ENCODE assay signal across 9 cellular contexts in the genomic region with DNA sequence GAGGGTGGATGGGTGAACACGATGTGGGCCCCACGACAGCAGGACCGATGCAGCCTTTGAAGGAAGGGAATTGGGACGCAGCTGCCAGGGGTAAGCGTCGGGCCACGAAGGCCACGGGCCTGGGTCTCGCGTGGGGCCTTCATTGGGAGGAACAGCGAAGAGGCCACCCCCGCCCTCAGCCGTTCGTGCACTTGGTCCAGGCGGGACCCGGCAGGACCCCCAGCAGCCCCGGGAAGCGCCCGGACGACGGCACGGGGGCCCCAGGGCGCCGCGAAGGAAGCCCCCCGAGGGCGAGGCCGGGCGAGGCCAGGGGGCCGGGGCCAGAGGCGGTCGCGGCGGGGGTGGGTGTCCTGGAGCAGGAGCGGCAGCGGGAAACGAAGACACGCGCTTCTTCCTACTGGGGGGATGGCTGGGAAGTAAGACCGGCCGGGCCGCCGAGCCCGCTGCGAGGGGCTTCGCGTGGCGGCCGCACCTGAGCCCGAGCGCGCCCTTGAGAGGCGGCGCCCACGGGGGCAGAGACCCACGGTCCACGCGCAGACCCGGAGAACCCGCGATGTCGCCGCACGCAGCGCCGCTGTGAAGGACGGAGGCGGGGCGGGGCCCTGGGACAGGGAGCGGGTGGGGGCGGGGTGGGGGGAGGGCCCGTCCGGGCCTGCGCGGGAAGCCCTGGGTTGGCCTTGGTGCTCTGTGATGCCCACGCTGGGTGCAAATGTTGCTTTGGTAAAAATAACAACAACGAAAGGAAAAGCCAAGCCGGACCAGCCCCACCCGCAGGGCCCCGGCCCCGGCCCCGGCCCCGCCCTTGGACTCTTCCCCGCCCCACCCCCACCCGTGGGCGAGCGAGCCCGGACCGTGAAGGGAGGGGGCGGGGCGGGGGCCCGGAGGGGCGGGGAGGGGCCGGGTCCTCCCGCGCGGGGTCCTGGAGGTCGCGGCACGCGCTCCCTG. TPM values are rescaled to one million over a fixed set of nuclear protein-coding genes. Genes with fewer than 3 reads are reported as not detected.
DNase-seq lines count a peak whose midpoint lies in the region; ATAC-seq and TF ChIP-seq lines count a peak whose summit lies in the region.
"Had no signal": no experiment of that assay in that cellular context is flagged by ENCODE, and none has a peak within 500 bp of the region (broad histone marks: within the 10 kb centered on the region; RNA-seq: fewer than 3 reads in every experiment).

No MANE protein-coding gene starts in this region.

- no peak for TF ChIP-seq CTCF in activated CD8-positive, alpha-beta T cell treated with anti-CD3 and anti-CD28 coated beads for 36 hours (IDR thresholded peaks at IDR 0.05)
- TF ChIP-seq CTCF in fibroblast of villous mesenchyme (IDR thresholded peaks at IDR 0.05; ENCODE audit: insufficient read depth, low read depth, low read length): no peak
- TF ChIP-seq CTCF in prostate gland (IDR thresholded peaks at IDR 0.05): no peak
- TF ChIP-seq CTCF in GM10248 (IDR thresholded peaks at IDR 0.05; ENCODE audit: control extremely low read depth, extremely low read depth, low read depth, missing control alignments): no peak

- no peak overlapping the region for H3K27ac ChIP-seq in CD8-positive, alpha-beta memory T cell (ENCODE audit: low read depth, low read length)
- no peak overlapping the region for H3K27ac ChIP-seq in prostate gland

- peaks cover 14% of the 10 kb centered on the region for H3K27me3 ChIP-seq in CD8-positive, alpha-beta memory T cell (ENCODE audit: insufficient read depth, low read length, poor library complexity, severe bottlenecking)
- H3K27me3 ChIP-seq in prostate gland (replicated peaks; ENCODE audit: insufficient read depth): no peaks in the 10 kb centered on the region

- peaks cover under 1 to 4% (median under 1%) of the 10 kb centered on the region in 5 donors for H3K9me3 Mint-ChIP-seq in CD8-positive, alpha-beta memory T cell
- H3K9me3 Mint-ChIP-seq in activated CD8-positive, alpha-beta T cell treated with anti-CD3 and anti-CD28 coated beads for 36 hours: peaks cover under 1% of the 10 kb centered on the region

- peak in 1 of 5 donors; percentile 41 for DNase-seq in CD8-positive, alpha-beta memory T cell
- no peak for DNase-seq in activated CD8-positive, alpha-beta T cell treated with anti-CD3 and anti-CD28 coated beads for 36 hours
- no peak for DNase-seq in fibroblast of villous mesenchyme (ENCODE audit: low read depth)
- no peak for DNase-seq in prostate gland (ENCODE audit: low spot score)
- no peak for DNase-seq in dedifferentiated amniotic fluid mesenchymal stem cell (ENCODE audit: extremely low spot score)
- no peak for DNase-seq in GM10248 (ENCODE audit: extremely low spot score)
- no peak for DNase-seq in hypothalamus (lab: John Stamatoyannopoulos, UW)

- no peaks in the 10 kb centered on the region for H3K4me1 ChIP-seq in CD8-positive, alpha-beta memory T cell (ENCODE audit: insufficient read depth, low read length)
- H3K4me1 ChIP-seq in prostate gland (replicated peaks): no peaks in the 10 kb centered on the region

- peaks cover 5 to 8% (median 6%) of the 10 kb centered on the region in 3 donors for H3K4me1 Mint-ChIP-seq in CD8-positive, alpha-beta memory T cell
- peaks cover 4% of the 10 kb centered on the region for H3K4me1 Mint-ChIP-seq in activated CD8-positive, alpha-beta T cell treated with anti-CD3 and anti-CD28 coated beads for 36 hours (ENCODE audit: low read depth)

- no peaks in the 10 kb centered on the region for H3K9me3 ChIP-seq in CD8-positive, alpha-beta memory T cell (ENCODE audit: low read length)
- no peaks in the 10 kb centered on the region for H3K9me3 ChIP-seq in prostate gland

- CTCF ChIA-PET in CD8-positive, alpha-beta memory T cell (lab: Charles Lee): no interaction called here
- CTCF ChIA-PET in activated CD8-positive, alpha-beta T cell treated with anti-CD3 and anti-CD28 coated beads for 36 hours (lab: Charles Lee): interaction anchor here (0.8 kb wide), 1 partner anchor 120 kb away, joined by 3 read pairs; no protein-coding TSS in a partner anchor
- CTCF ChIA-PET in GM10248 (lab: Yijun Ruan, JAX): no interaction called here

- no peak overlapping the region for H3K4me3 ChIP-seq in CD8-positive, alpha-beta memory T cell (ENCODE audit: low read length)
- H3K4me3 ChIP-seq in fibroblast of villous mesenchyme (ENCODE audit: low read depth, low read length) (peak overlapping the region; percentile 42), prostate gland (peak overlapping the region; percentile 38 to 41)
- H3K4me3 ChIP-seq: lung had no signal

- no peak for TF ChIP-seq POLR2A in prostate gland (IDR thresholded peaks at IDR 0.05)

- ATAC-seq in activated CD8-positive, alpha-beta T cell treated with anti-CD3 and anti-CD28 coated beads for 36 hours: no peak
- ATAC-seq in GM21423 (IDR thresholded peaks at IDR 0.05; ENCODE audit: unreplicated experiment): no peak

- peak overlapping the region in 6 of 7 donors; percentile 51 to 81 (median 73) for H3K4me3 Mint-ChIP-seq in CD8-positive, alpha-beta memory T cell
- peak overlapping the region; percentile 43 for H3K4me3 Mint-ChIP-seq in activated CD8-positive, alpha-beta T cell treated with anti-CD3 and anti-CD28 coated beads for 36 hours

- peaks cover 0 to under 1% (median 0%) of the 10 kb centered on the region in 3 donors for H3K36me3 Mint-ChIP-seq in CD8-positive, alpha-beta memory T cell
- no peaks in the 10 kb centered on the region for H3K36me3 Mint-ChIP-seq in activated CD8-positive, alpha-beta T cell treated with anti-CD3 and anti-CD28 coated beads for 36 hours (ENCODE audit: low read depth)

- intact Hi-C loops in activated CD8-positive, alpha-beta T cell treated with anti-CD3 and anti-CD28 coated beads for 36 hours (cut with micrococcal nuclease): no loop called here
- intact Hi-C loops in prostate gland (cut with DNase I): no loop called here

- POLR2A ChIA-PET in CD8-positive, alpha-beta memory T cell (lab: Charles Lee): no interaction called here
- POLR2A ChIA-PET in activated CD8-positive, alpha-beta T cell treated with anti-CD3 and anti-CD28 coated beads for 36 hours (lab: Charles Lee): no interaction called here
- POLR2A ChIA-PET in GM10248 (lab: Yijun Ruan, JAX): no interaction called here

- peaks cover 37 to 51% of the 10 kb centered on the region in 2 donors for H3K27me3 Mint-ChIP-seq in CD8-positive, alpha-beta memory T cell
- peaks cover 26% of the 10 kb centered on the region for H3K27me3 Mint-ChIP-seq in activated CD8-positive, alpha-beta T cell treated with anti-CD3 and anti-CD28 coated beads for 36 hours

- H3K36me3 ChIP-seq in CD8-positive, alpha-beta memory T cell (ENCODE audit: insufficient read depth, low read length): no peaks in the 10 kb centered on the region
- H3K36me3 ChIP-seq in prostate gland: no peaks in the 10 kb centered on the region

- H3K27ac Mint-ChIP-seq in CD8-positive, alpha-beta memory T cell: peak overlapping the region in 1 of 8 donors; percentile 58
- no peak overlapping the region for H3K27ac Mint-ChIP-seq in activated CD8-positive, alpha-beta T cell treated with anti-CD3 and anti-CD28 coated beads for 36 hours

- WGBS in prostate gland: 26% methylated on average over 41 of the region's 101 CpGs

RNA-seq across cellular contexts. Expression of a gene that starts 56.0 kb away (rescaled TPM):
- total RNA-seq in CD8-positive, alpha-beta memory T cell: 10 to 100 TPM; 28.9 to 29.5 TPM
- polyA plus RNA-seq in CD8-positive, alpha-beta memory T cell: 11.8 TPM
- 10 to 100 TPM; 36.2 to 37.1 TPM for total RNA-seq in activated CD8-positive, alpha-beta T cell treated with anti-CD3 and anti-CD28 coated beads for 36 hours
- total RNA-seq in fibroblast of villous mesenchyme (14.5 and 16.4 TPM in 2 replicates), prostate gland (10 to 100 TPM; 21.0 to 30.9 TPM)
